Comparison of ENCODE assay signal across 16 cellular contexts in genomic region chr5:31408814-31409213, GRCh38.
DNase-seq lines count a peak whose midpoint lies in the region; ATAC-seq, FAIRE-seq and TF ChIP-seq lines count a peak whose summit lies in the region.
"Had no signal": no experiment of that assay in that cellular context is flagged by ENCODE, and none has a peak within 500 bp of the region (broad histone marks: within the 10 kb centered on the region; RNA-seq: fewer than 3 reads in every experiment).

No MANE protein-coding gene starts in this region.

- H3K27me3 ChIP-seq in fibroblast of lung (ENCODE audit: control insufficient read depth, insufficient read depth, low read length) (no peaks in the 10 kb centered on the region), pancreas (no peaks in the 10 kb centered on the region)
- H3K27me3 ChIP-seq: thyroid gland had no signal

- H3K36me3 ChIP-seq in fibroblast of lung (ENCODE audit: control insufficient read depth, insufficient read depth, low read length) (peaks cover 4% of the 10 kb centered on the region), pancreas (peaks cover 0 to 35% (median 0%) of the 10 kb centered on the region in 3 donors)

- H2AFZ ChIP-seq in fibroblast of lung (ENCODE audit: low read length): no peak overlapping the region

- no peak for TF ChIP-seq CTCF in fibroblast of lung (conservative IDR thresholded peaks at IDR 0.05 in 1 of 2, IDR thresholded peaks at IDR 0.05 in 1 of 2; ENCODE audit: low read depth in 1 of 2, low read length in 2 of 2)
- TF ChIP-seq CTCF in pancreas (IDR thresholded peaks at IDR 0.05): no peak

- no peak overlapping the region for H3K9ac ChIP-seq in fibroblast of lung (ENCODE audit: insufficient read depth, low read length)

- no peaks in the 10 kb centered on the region for H4K20me1 ChIP-seq in fibroblast of lung (ENCODE audit: control insufficient read depth, extremely low read depth, insufficient read depth, low read length)

- H3K4me1 ChIP-seq in fibroblast of lung (ENCODE audit: control insufficient read depth, extremely low read depth, insufficient read depth, low read length) (peaks cover 6% of the 10 kb centered on the region), pancreas (no peaks in the 10 kb centered on the region)
- H3K4me1 ChIP-seq: lower lobe of right lung, thyroid gland had no signal

- no peak overlapping the region for H3K4me2 ChIP-seq in fibroblast of lung (ENCODE audit: extremely low read depth, insufficient read depth, low read length)

- H3K9me3 ChIP-seq in fibroblast of lung (ENCODE audit: control insufficient read depth, insufficient read depth, low read depth, low read length) (no peaks in the 10 kb centered on the region), pancreas (no peaks in the 10 kb centered on the region)
- H3K9me3 ChIP-seq: lower lobe of right lung, thyroid gland had no signal

- no peak for FAIRE-seq in pancreas (lab: Jason Lieb, UNC)
- FAIRE-seq: endothelial cell of umbilical vein, GM12878, HepG2 had no signal

- ATAC-seq in GM18519 (IDR thresholded peaks at IDR 0.05; ENCODE audit: low FRiP score, unreplicated experiment): no peak
- ATAC-seq in pancreas: no peak
- ATAC-seq: GM12878, HepG2, lower lobe of right lung had no signal

- H3K4me3 ChIP-seq in fibroblast of lung (replicated peaks in 1 of 4; ENCODE audit: control extremely low read depth in 1 of 4, insufficient read depth in 1 of 4, low read depth in 3 of 4, low read length in 4 of 4) (no peak overlapping the region), pancreas (no peak overlapping the region)
- H3K4me3 ChIP-seq: GM12878, lower lobe of right lung, thyroid gland had no signal

- H3K79me2 ChIP-seq in fibroblast of lung (ENCODE audit: control insufficient read depth, insufficient read depth, low read length): no peaks in the 10 kb centered on the region

- DNase-seq in EL: peak; percentile 91
- DNase-seq in NCI-H69 (lab: John Stamatoyannopoulos, UW): peak; percentile 11
- peak; percentile 67 to 85 for DNase-seq in fibroblast of lung (ENCODE audit: low read depth in 2 of 2)
- peak; percentile 76 for DNase-seq in non-pigmented ciliary epithelial cell (ENCODE audit: low read depth)
- no peak for DNase-seq in activated effector memory CD4-positive, alpha-beta T cell treated with Interleukin-2 at 50 U/mL for 16 hours
- DNase-seq in substantia nigra (lab: John Stamatoyannopoulos, UW): no peak
- DNase-seq in pancreas: no peak
- DNase-seq: anterior cingulate cortex, Calu3, lower lobe of right lung, NCI-H2081, thyroid gland had no signal

- H3K27ac ChIP-seq in fibroblast of lung (ENCODE audit: insufficient read depth, low read length) (no peak overlapping the region), substantia nigra (ENCODE audit: low read depth, low read length, poor library complexity, severe bottlenecking) (no peak overlapping the region), pancreas (no peak overlapping the region)
- H3K27ac ChIP-seq: lower lobe of right lung, thyroid gland had no signal

- intact Hi-C loops in pancreas (cut with DNase I): no loop called here

Comparison
In these comparisons a context has a peak if more than half of its experiments do, and no peak if none do; other contexts are left out.
1. DNase-seq: peak in EL (single experiment), NCI-H69 (single experiment), fibroblast of lung (2 of 2) and non-pigmented ciliary epithelial cell (single experiment); none in activated effector memory CD4-positive, alpha-beta T cell treated with Interleukin-2 at 50 U/mL for 16 hours (single experiment), substantia nigra (0 of 49) and pancreas (0 of 6).